In the genomic region with DNA sequence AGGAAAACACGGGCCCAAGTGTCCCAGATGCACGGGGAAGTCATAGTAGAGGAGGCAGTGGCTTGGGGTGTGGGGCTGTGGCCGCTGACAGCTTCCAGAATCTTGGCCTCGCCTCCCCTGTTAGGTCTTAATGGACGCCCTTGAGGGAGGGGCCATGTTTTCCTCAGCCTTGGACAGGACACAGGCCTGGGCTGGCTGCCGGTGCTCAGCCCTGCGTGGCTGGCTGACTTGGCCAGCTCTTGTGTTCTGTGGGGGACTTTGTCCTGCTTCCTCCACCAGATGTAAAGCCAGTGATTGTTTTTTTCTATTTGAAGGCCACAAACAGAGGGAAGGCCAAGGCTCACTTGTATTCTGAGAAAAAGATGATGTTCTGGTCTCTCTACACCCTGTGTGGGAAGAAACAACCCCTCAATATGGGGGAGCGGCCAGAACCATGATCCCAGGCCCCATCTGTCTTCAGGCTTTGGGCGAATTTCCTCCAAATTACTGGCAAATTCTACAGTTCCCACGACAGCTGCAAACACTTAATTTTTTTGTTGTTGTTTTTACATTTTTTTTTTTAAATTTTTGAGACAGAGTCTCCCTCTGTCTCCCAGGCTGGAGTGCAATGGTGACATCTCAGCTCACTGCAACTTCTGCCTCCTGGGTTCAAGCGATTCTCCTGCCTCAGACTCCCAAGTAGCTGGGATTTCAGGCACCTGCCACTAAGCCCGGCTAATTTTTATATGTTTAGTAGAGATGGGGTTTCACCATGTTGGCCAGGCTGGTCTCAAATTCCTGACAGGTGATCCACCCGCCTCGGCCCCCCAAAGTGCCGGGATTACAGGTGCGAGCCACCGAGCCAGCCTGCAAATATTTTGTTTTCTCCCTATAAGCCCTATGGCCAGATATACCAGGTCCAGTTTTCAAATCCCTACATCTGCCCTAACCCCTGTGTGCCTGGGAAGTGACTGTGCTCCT, we compare ENCODE assay signal across 12 cellular contexts.
DNase-seq lines count a peak whose midpoint lies in the region; ATAC-seq, FAIRE-seq and TF ChIP-seq lines count a peak whose summit lies in the region.
"Had no signal": no experiment of that assay in that cellular context is flagged by ENCODE, and none has a peak within 500 bp of the region (broad histone marks: within the 10 kb centered on the region; RNA-seq: fewer than 3 reads in every experiment).

No MANE protein-coding gene starts in this region.

- no peak overlapping the region for H3K4me3 ChIP-seq in spleen

- no peak for FAIRE-seq in frontal cortex (lab: Jason Lieb, UNC)

- peaks cover under 1% of the 10 kb centered on the region for H3K9me3 Mint-ChIP-seq in Calu3 (ENCODE audit: low read depth, unreplicated experiment)
- peaks cover 13 to 14% of the 10 kb centered on the region in 2 donors for H3K9me3 Mint-ChIP-seq in stimulated activated naive B cell treated with anti-CD40 and anti-IgM and Interleukin-4, amounts not matched to agents 10 μg/mL and 1 μg/mL and 100 μg/mL, for 72 hours

- H3K27ac Mint-ChIP-seq in Calu3 (ENCODE audit: unreplicated experiment): no peak overlapping the region
- H3K27ac Mint-ChIP-seq in stimulated activated naive B cell treated with anti-CD40 and anti-IgM and Interleukin-4, amounts not matched to agents 10 μg/mL and 1 μg/mL and 100 μg/mL, for 72 hours: no peak overlapping the region
- H3K27ac Mint-ChIP-seq: activated naive CD8-positive, alpha-beta T cell treated with anti-CD3 and anti-CD28 coated beads, Interleukin-2, amount 10 ng/mL, durations not matched to agents 7 days and 5 days had no signal

- no peaks in the 10 kb centered on the region for H3K36me3 Mint-ChIP-seq in Calu3 (ENCODE audit: insufficient read depth, unreplicated experiment)
- no peaks in the 10 kb centered on the region for H3K36me3 Mint-ChIP-seq in stimulated activated naive B cell treated with anti-CD40 and anti-IgM and Interleukin-4, amounts not matched to agents 10 μg/mL and 1 μg/mL and 100 μg/mL, for 72 hours
- H3K36me3 Mint-ChIP-seq: activated naive CD8-positive, alpha-beta T cell treated with anti-CD3 and anti-CD28 coated beads, Interleukin-2, amount 10 ng/mL, durations not matched to agents 7 days and 5 days had no signal

- intact Hi-C loops in spleen (cut with DNase I; ENCODE audit: low total_unique reads) (no loop called here), Calu3 (cut with micrococcal nuclease; ENCODE audit: unreplicated experiment) (no loop called here)

- H3K4me1 ChIP-seq in spleen: peaks cover 0 to 12% (median 0%) of the 10 kb centered on the region in 6 donors

- CTCF ChIA-PET in Calu3 (lab: Charles Lee): no interaction called here

- H3K4me3 Mint-ChIP-seq in Calu3 (ENCODE audit: low read depth, unreplicated experiment): no peak overlapping the region
- no peak overlapping the region for H3K4me3 Mint-ChIP-seq in stimulated activated naive B cell treated with anti-CD40 and anti-IgM and Interleukin-4, amounts not matched to agents 10 μg/mL and 1 μg/mL and 100 μg/mL, for 72 hours
- H3K4me3 Mint-ChIP-seq: activated naive CD8-positive, alpha-beta T cell treated with anti-CD3 and anti-CD28 coated beads, Interleukin-2, amount 10 ng/mL, durations not matched to agents 7 days and 5 days had no signal

- H3K9me3 ChIP-seq in spleen: peaks cover 0 to 11% (median 6%) of the 10 kb centered on the region in 8 donors

- no peak for ATAC-seq in stimulated activated naive B cell treated with anti-CD40 and anti-IgM and Interleukin-4, amounts not matched to agents 10 μg/mL and 1 μg/mL and 100 μg/mL, for 72 hours (replicated peaks)

- TF ChIP-seq CTCF in spleen (IDR thresholded peaks at IDR 0.05 in 8 of 11, conservative IDR thresholded peaks at IDR 0.05 in 3 of 11) (no peak), Calu3 (IDR thresholded peaks at IDR 0.05; ENCODE audit: unreplicated experiment) (no peak)

- DNase-seq in LHCN-M2 (ENCODE audit: low read depth) (peak; percentile 56), frontal cortex (ENCODE audit: low spot score in 2 of 2) (peak; percentile 51 to 64), medulla oblongata (ENCODE audit: extremely low spot score) (peak; percentile 86), spleen (no peak), Calu3 (no peak), COLO668 (lab: John Stamatoyannopoulos, UW; ENCODE audit: unreplicated experiment) (no peak), NCI-H510A treated with DMSO at 0.1 percent for 48 hours (lab: John Stamatoyannopoulos, UW) (no peak)
- DNase-seq in stimulated activated naive B cell treated with anti-CD40 and anti-IgM and Interleukin-4, amounts not matched to agents 10 μg/mL and 1 μg/mL and 100 μg/mL, for 72 hours: no peak
- DNase-seq: activated CD8-positive, alpha-beta memory T cell treated with anti-CD3 and anti-CD28 coated beads for 24 hours; activated naive CD8-positive, alpha-beta T cell treated with anti-CD3 and anti-CD28 coated beads, Interleukin-2, amount 10 ng/mL, durations not matched to agents 7 days and 5 days; NCI-H1694 treated with DMSO at 0.1 percent for 48 hours; T-helper 2 cell had no signal

- no peak for TF ChIP-seq POLR2A in spleen (IDR thresholded peaks at IDR 0.05)

- no TSS peak for BruUV-seq in Calu3 (replicated peaks; lab: Mats Ljungman, UMichigan)

- peaks cover 67% of the 10 kb centered on the region for H3K27me3 Mint-ChIP-seq in Calu3 (ENCODE audit: unreplicated experiment)
- peaks cover 5 to 8% of the 10 kb centered on the region in 2 donors for H3K27me3 Mint-ChIP-seq in stimulated activated naive B cell treated with anti-CD40 and anti-IgM and Interleukin-4, amounts not matched to agents 10 μg/mL and 1 μg/mL and 100 μg/mL, for 72 hours

- WGBS in spleen, 5 donors: 73 to 82% (median 77%) methylated on average over 16 to 17 of the region's 17 CpGs

- H3K36me3 ChIP-seq in spleen: no peaks in the 10 kb centered on the region

- peaks cover 0 to 16% (median 0%) of the 10 kb centered on the region in 7 donors for H3K27me3 ChIP-seq in spleen (replicated peaks in 1 of 7)

- H3K4me1 Mint-ChIP-seq in Calu3 (ENCODE audit: low read depth, unreplicated experiment): no peaks in the 10 kb centered on the region
- no peaks in the 10 kb centered on the region for H3K4me1 Mint-ChIP-seq in stimulated activated naive B cell treated with anti-CD40 and anti-IgM and Interleukin-4, amounts not matched to agents 10 μg/mL and 1 μg/mL and 100 μg/mL, for 72 hours
- H3K4me1 Mint-ChIP-seq: activated naive CD8-positive, alpha-beta T cell treated with anti-CD3 and anti-CD28 coated beads, Interleukin-2, amount 10 ng/mL, durations not matched to agents 7 days and 5 days had no signal

- peak overlapping the region in 7 of 8 donors; percentile 22 to 65 (median 57) for H3K27ac ChIP-seq in spleen

Comparison
In these comparisons a context has a peak if more than half of its experiments do, and no peak if none do; other contexts are left out.
1. DNase-seq: peak in LHCN-M2 (single experiment), frontal cortex (2 of 2) and medulla oblongata (single experiment); none in spleen (single experiment), Calu3 (single experiment), COLO668 (single experiment), stimulated activated naive B cell treated with anti-CD40 and anti-IgM and Interleukin-4, amounts not matched to agents 10 μg/mL and 1 μg/mL and 100 μg/mL, for 72 hours (single experiment) and NCI-H510A treated with DMSO at 0.1 percent for 48 hours (single experiment).